ENCODE assay signal across 10 cellular contexts in the genomic region with DNA sequence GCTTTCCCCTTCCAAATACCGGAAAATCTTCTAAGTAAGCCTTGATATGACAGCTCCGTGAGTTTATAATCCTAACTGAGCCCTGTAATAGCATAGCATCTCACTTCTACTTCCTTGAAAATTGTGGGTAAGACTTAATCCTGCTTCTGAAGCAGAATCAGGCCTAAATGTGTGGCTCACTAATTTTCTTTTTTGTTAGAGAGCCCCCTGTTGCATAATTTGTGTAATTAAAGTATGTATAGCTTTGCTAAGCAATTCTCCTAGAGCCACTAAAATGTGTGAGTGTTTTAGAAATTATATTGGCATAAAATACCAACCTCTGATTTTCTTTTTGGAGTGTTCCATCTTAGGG.
DNase-seq lines count a peak whose midpoint lies in the region; ATAC-seq, FAIRE-seq and TF ChIP-seq lines count a peak whose summit lies in the region.
"Had no signal": no experiment of that assay in that cellular context is flagged by ENCODE, and none has a peak within 500 bp of the region (broad histone marks: within the 10 kb centered on the region; RNA-seq: fewer than 3 reads in every experiment).

No MANE protein-coding gene starts in this region.

- no peak for DNase-seq in D721Med (ENCODE audit: insufficient read length, low spot score)
- DNase-seq in Kasumi-1 (lab: John Stamatoyannopoulos, UW), result peak; percentile 38 to 60
- DNase-seq in RCC 7860 (ENCODE audit: low spot score), result peak; percentile 8
- DNase-seq in hepatocyte (ENCODE audit: low spot score), result no peak
- DNase-seq in cerebellum (ENCODE audit: low spot score), result no peak
- DNase-seq in central memory CD4-positive, alpha-beta T cell, result no peak
- DNase-seq: activated gamma-delta T cell, T-helper 2 cell had no signal

- peak; percentile 86 for FAIRE-seq in D721Med (lab: Jason Lieb, UNC)
- peak; percentile 44 for FAIRE-seq in RCC 7860 (lab: Jason Lieb, UNC)

- no peaks in the 10 kb centered on the region for H3K27me3 ChIP-seq in hepatocyte

- no peak overlapping the region for H3K27ac ChIP-seq in hepatocyte

- no peaks in the 10 kb centered on the region for H3K36me3 ChIP-seq in hepatocyte (replicated peaks; ENCODE audit: insufficient read depth, low read depth)

- TF ChIP-seq CTCF in D721Med (IDR thresholded peaks at IDR 0.05; ENCODE audit: insufficient read depth, missing control alignments), result peak; percentile 66
- TF ChIP-seq CTCF in hepatocyte (IDR thresholded peaks at IDR 0.05; ENCODE audit: poor library complexity), result peak; percentile 37

- ATAC-seq in GM19452 (IDR thresholded peaks at IDR 0.05; ENCODE audit: unreplicated experiment), result no peak
- ATAC-seq in GM21526 (IDR thresholded peaks at IDR 0.05; ENCODE audit: low FRiP score, unreplicated experiment), result no peak

- H4K20me1 ChIP-seq in hepatocyte (ENCODE audit: insufficient read depth, poor library complexity, severe bottlenecking), result no peaks in the 10 kb centered on the region

- 62% methylated on average over 2 of the region's 2 CpGs for WGBS in hepatocyte (ENCODE audit: low lambda C conversion rate, missing lambda C conversion rate)

- no peaks in the 10 kb centered on the region for H3K9me3 ChIP-seq in hepatocyte (ENCODE audit: low read depth)

- no peak overlapping the region for H2AFZ ChIP-seq in hepatocyte

- H3K4me2 ChIP-seq in hepatocyte, result no peak overlapping the region

- H3K4me1 ChIP-seq in hepatocyte (ENCODE audit: insufficient read depth), result no peaks in the 10 kb centered on the region

- H3K79me2 ChIP-seq in hepatocyte, result no peaks in the 10 kb centered on the region

- H3K9me2 ChIP-seq in hepatocyte (replicated peaks; ENCODE audit: insufficient read depth), result no peaks in the 10 kb centered on the region

- H3K4me3 ChIP-seq in hepatocyte, result no peak overlapping the region

Comparison
In these comparisons a context has a peak if more than half of its experiments do, and no peak if none do; other contexts are left out.
1. DNase-seq: peak in Kasumi-1 (2 of 2) and RCC 7860 (single experiment); none in D721Med (single experiment), hepatocyte (single experiment), cerebellum (single experiment) and central memory CD4-positive, alpha-beta T cell (single experiment).